Comparison of ENCODE assay signal across 23 cellular contexts in the genomic region with DNA sequence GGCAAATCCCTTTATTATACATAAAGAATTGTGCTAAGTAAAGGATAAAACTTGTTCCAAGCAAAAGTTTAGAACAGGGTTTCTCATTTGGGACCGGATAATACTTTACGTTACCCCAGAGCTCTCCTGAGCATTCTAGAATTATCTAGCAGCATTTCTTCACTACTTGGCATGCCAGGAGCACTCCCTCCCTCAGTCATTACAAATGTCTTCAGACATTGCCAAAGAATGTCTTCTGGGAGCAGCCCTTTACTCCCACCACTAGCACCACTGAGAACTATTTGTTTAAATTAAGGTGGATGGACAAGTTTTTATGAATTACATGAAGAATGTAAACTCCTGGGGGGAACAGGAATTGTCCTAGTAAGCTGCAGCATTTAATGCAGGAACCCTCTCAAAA.
"Had no signal": no experiment of that assay in that cellular context is flagged by ENCODE, and none has a peak within 500 bp of the region (broad histone marks: within the 10 kb centered on the region; RNA-seq: fewer than 3 reads in every experiment).

No MANE protein-coding gene starts in this region.

- H3K27me3 Mint-ChIP-seq: brain; progenitor cell of endocrine pancreas; stimulated activated memory B cell treated with anti-CD40 and anti-IgM and Interleukin-4, amounts not matched to agents 10 μg/mL and 1 μg/mL and 100 μg/mL, for 72 hours had no signal

- H3K4me1 ChIP-seq: upper lobe of left lung had no signal

- H3K27me3 ChIP-seq: upper lobe of left lung had no signal

- H3K4me2 ChIP-seq: smooth muscle cell had no signal

- DNase-seq: activated CD4-positive, alpha-beta T cell treated with anti-CD3 and anti-CD28 coated beads, Interleukin-2, amount 50 U/mL, for 1 hour; activated CD4-positive, CD25-positive, alpha-beta regulatory T cell treated with anti-CD3 and anti-CD28 coated beads, Interleukin-2, amount 50 U/mL, for 72 hours; activated CD8-positive, alpha-beta memory T cell treated with anti-CD3 and anti-CD28 coated beads, Interleukin-2, amount 50 U/mL, for 48 hours; activated gamma-delta T cell treated with Interleukin-2 at 50 U/mL for 16 hours; activated T-cell treated with anti-CD3 and anti-CD28 coated beads, Interleukin-2, amount 50 U/mL, for 72 hours; amniotic stem cell; central memory CD4-positive, alpha-beta T cell; erythroblast; foreskin fibroblast; islet precursor cell; occipital lobe; stimulated activated CD4-positive, alpha-beta T cell treated with anti-CD3 and anti-CD28 coated beads, Interleukin-4, amount 100 ng/mL, for 1 hour; T-helper 2 cell; upper lobe of left lung had no signal

- H3K36me3 ChIP-seq: thoracic aorta, upper lobe of left lung had no signal

- H3K4me3 ChIP-seq: smooth muscle cell, upper lobe of left lung had no signal

- H3K4me3 Mint-ChIP-seq: activated T-cell treated with anti-CD3 and anti-CD28 coated beads, Interleukin-2, amount 50 U/mL, for 72 hours; stimulated activated memory B cell treated with anti-CD40 and anti-IgM and Interleukin-4, amounts not matched to agents 10 μg/mL and 1 μg/mL and 100 μg/mL, for 72 hours had no signal

- H3K4me1 Mint-ChIP-seq: stimulated activated memory B cell treated with anti-CD40 and anti-IgM and Interleukin-4, amounts not matched to agents 10 μg/mL and 1 μg/mL and 100 μg/mL, for 72 hours had no signal

- H3K27ac Mint-ChIP-seq: activated naive CD4-positive, alpha-beta T cell treated with anti-CD3 and anti-CD28 coated beads, Interleukin-2, amount 50 U/mL, for 72 hours; activated T-cell treated with anti-CD3 and anti-CD28 coated beads, Interleukin-2, amount 50 U/mL, for 72 hours; progenitor cell of endocrine pancreas; stimulated activated memory B cell treated with anti-CD40 and anti-IgM and Interleukin-4, amounts not matched to agents 10 μg/mL and 1 μg/mL and 100 μg/mL, for 72 hours had no signal

- H3K27ac ChIP-seq: coronary artery, thoracic aorta, upper lobe of left lung, VCaP had no signal

- H3K9me3 ChIP-seq: thoracic aorta, upper lobe of left lung had no signal

- ATAC-seq: activated naive CD4-positive, alpha-beta T cell treated with anti-CD3 and anti-CD28 coated beads, Interleukin-2, amount 50 U/mL, for 72 hours; activated T-cell treated with anti-CD3 and anti-CD28 coated beads, Interleukin-2, amount 50 U/mL, for 72 hours; left lobe of liver; stimulated activated memory B cell treated with anti-CD40 and anti-IgM and Interleukin-4, amounts not matched to agents 10 μg/mL and 1 μg/mL and 100 μg/mL, for 72 hours had no signal

- H3K36me3 Mint-ChIP-seq: activated naive CD4-positive, alpha-beta T cell treated with anti-CD3 and anti-CD28 coated beads, Interleukin-2, amount 50 U/mL, for 72 hours; brain; stimulated activated memory B cell treated with anti-CD40 and anti-IgM and Interleukin-4, amounts not matched to agents 10 μg/mL and 1 μg/mL and 100 μg/mL, for 72 hours had no signal

- H3K9me3 Mint-ChIP-seq: brain; stimulated activated memory B cell treated with anti-CD40 and anti-IgM and Interleukin-4, amounts not matched to agents 10 μg/mL and 1 μg/mL and 100 μg/mL, for 72 hours had no signal
